In genomic region chr18:42508683-42509347, GRCh38 we compare ENCODE assay signal across 21 cellular contexts.
"Had no signal": no experiment of that assay in that cellular context is flagged by ENCODE, and none has a peak within 500 bp of the region (broad histone marks: within the 10 kb centered on the region; RNA-seq: fewer than 3 reads in every experiment).

No MANE protein-coding gene starts in this region.

- H3K27ac ChIP-seq: brain microvascular endothelial cell, coronary artery, dorsolateral prefrontal cortex, left ventricle myocardium inferior, ovary, right lobe of liver, testis, transverse colon, WERI-Rb-1 had no signal

- H3K4me3 ChIP-seq: coronary artery, dorsolateral prefrontal cortex, left ventricle myocardium inferior, ovary, right lobe of liver, testis, transverse colon had no signal

- H3K4me1 ChIP-seq: left ventricle myocardium inferior, testis, transverse colon had no signal

- DNase-seq: activated CD4-positive, alpha-beta memory T cell treated with anti-CD3 and anti-CD28 coated beads for 36 hours; activated CD4-positive, alpha-beta T cell treated with anti-CD3 and anti-CD28 coated beads, Interleukin-2, amount 10 ng/mL, durations not matched to agents 24 days and 14 days; activated CD4-positive, CD25-positive, alpha-beta regulatory T cell treated with anti-CD3 and anti-CD28 coated beads, Interleukin-2, amount 50 U/mL, for 72 hours; activated CD8-positive, alpha-beta memory T cell treated with anti-CD3 and anti-CD28 coated beads, Interleukin-2, amount 50 U/mL, for 4 hours; activated gamma-delta T cell treated with Interleukin-2 at 50 U/mL for 16 hours; activated naive CD4-positive, alpha-beta T cell treated with anti-CD3 and anti-CD28 coated beads, Interleukin-2, amount 50 U/mL, for 16 hours; activated T-cell treated with anti-CD3 and anti-CD28 coated beads, Interleukin-2, amount 50 U/mL, for 24 hours; amniotic stem cell; brain microvascular endothelial cell; dorsolateral prefrontal cortex; effector memory CD4-positive, alpha-beta T cell; left ventricle myocardium inferior; ovary; right lobe of liver; stimulated activated CD4-positive, alpha-beta T cell treated with anti-CD3 and anti-CD28 coated beads, Interleukin-12 subunit alpha, Interleukin-12 subunit beta, amount 100 ng/mL, for 4 hours; stimulated activated CD4-positive, alpha-beta T cell treated with anti-CD3 and anti-CD28 coated beads, Interleukin-4, amount 100 ng/mL, for 1 hour; stimulated activated naive CD8-positive, alpha-beta T cell treated with anti-CD3 and anti-CD28 coated beads, Interleukin-15, Interleukin-2, amounts not matched to agents 100 U/mL and 50 U/mL, for 24 hours; testis; transverse colon; WERI-Rb-1 had no signal

- H3K9me3 ChIP-seq: left ventricle myocardium inferior, ovary, right lobe of liver, testis, transverse colon had no signal

- H3K27me3 ChIP-seq: brain microvascular endothelial cell, ovary, right lobe of liver, testis, transverse colon had no signal

- H3K36me3 ChIP-seq: brain microvascular endothelial cell, left ventricle myocardium inferior, ovary, right lobe of liver, transverse colon had no signal
